ENCODE assay signal across 2 cellular contexts in the genomic region with DNA sequence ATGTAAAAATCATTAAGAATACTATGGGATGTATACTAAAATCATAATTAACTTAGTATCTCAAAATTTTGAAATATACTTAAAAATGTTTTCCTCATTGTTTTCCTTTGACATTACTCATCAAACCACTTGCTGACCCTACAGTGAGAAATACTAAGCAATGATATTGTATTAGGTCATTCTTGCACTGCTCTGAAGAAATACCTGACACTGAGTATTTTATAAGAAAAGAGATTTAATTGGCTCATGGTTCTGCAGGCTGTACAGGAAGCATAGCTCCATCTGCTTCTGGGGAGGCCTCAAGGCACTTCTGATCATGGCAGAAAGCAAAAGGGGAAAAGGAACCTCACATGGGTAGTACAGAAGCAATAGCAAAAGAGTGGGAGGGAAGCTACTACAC.
TF ChIP-seq lines count a peak whose summit lies in the region.

No MANE protein-coding gene starts in this region.

TF ChIP-seq in IMR-90, 13 proteins besides CTCF, POLR2A, EP300 and RAD21:
- TF ChIP-seq USF2 (IDR thresholded peaks at IDR 0.05; ENCODE audit: low read depth, low read length) (no peak), CEBPB (IDR thresholded peaks at IDR 0.05; ENCODE audit: low read depth, low read length) (peak; percentile 47; the same call in 1 of the 2 replicates), SMC3 (IDR thresholded peaks at IDR 0.05; ENCODE audit: low read depth, low read length) (no peak), RFX5 (IDR thresholded peaks at IDR 0.05; ENCODE audit: low read depth, low read length) (no peak)

TF ChIP-seq in HepG2, 621 proteins besides CTCF, POLR2A, EP300 and RAD21:
- TF ChIP-seq HMG20A (CRISPR knock-in tag; IDR thresholded peaks at IDR 0.05; ENCODE audit: borderline replicate concordance) (no peak), ZNF792 (CRISPR knock-in tag; IDR thresholded peaks at IDR 0.05) (no peak), IKZF4 (CRISPR knock-in tag; IDR thresholded peaks at IDR 0.05; ENCODE audit: borderline replicate concordance, low read depth, not compliant biosample characterization) (no peak), ELF1 (CRISPR knock-in tag; IDR thresholded peaks at IDR 0.05) (no peak), ZNF253 (CRISPR knock-in tag; IDR thresholded peaks at IDR 0.05; ENCODE audit: borderline replicate concordance) (no peak), ZNF275 (CRISPR knock-in tag; IDR thresholded peaks at IDR 0.05; ENCODE audit: borderline replicate concordance) (no peak), ZNF670 (CRISPR knock-in tag; IDR thresholded peaks at IDR 0.05; ENCODE audit: borderline replicate concordance) (no peak), MAFK (conservative IDR thresholded peaks at IDR 0.05 in 1 of 2, IDR thresholded peaks at IDR 0.05 in 1 of 2; ENCODE audit: low read length in 2 of 2) (no peak), ZFX (CRISPR knock-in tag; IDR thresholded peaks at IDR 0.05; ENCODE audit: low read depth) (no peak), REXO4 (CRISPR knock-in tag; IDR thresholded peaks at IDR 0.05; ENCODE audit: borderline replicate concordance) (no peak), ZNF790 (CRISPR knock-in tag; IDR thresholded peaks at IDR 0.05; ENCODE audit: borderline replicate concordance) (no peak), TEAD3 (CRISPR knock-in tag; optimal IDR thresholded peaks at IDR 0.05; ENCODE audit: borderline replicate concordance) (no peak), MIER2 (CRISPR knock-in tag; IDR thresholded peaks at IDR 0.05) (no peak), ONECUT2 (CRISPR knock-in tag; IDR thresholded peaks at IDR 0.05) (no peak), ZFP36L2 (CRISPR knock-in tag; IDR thresholded peaks at IDR 0.05) (no peak)
- TF ChIP-seq, protein P1, sequence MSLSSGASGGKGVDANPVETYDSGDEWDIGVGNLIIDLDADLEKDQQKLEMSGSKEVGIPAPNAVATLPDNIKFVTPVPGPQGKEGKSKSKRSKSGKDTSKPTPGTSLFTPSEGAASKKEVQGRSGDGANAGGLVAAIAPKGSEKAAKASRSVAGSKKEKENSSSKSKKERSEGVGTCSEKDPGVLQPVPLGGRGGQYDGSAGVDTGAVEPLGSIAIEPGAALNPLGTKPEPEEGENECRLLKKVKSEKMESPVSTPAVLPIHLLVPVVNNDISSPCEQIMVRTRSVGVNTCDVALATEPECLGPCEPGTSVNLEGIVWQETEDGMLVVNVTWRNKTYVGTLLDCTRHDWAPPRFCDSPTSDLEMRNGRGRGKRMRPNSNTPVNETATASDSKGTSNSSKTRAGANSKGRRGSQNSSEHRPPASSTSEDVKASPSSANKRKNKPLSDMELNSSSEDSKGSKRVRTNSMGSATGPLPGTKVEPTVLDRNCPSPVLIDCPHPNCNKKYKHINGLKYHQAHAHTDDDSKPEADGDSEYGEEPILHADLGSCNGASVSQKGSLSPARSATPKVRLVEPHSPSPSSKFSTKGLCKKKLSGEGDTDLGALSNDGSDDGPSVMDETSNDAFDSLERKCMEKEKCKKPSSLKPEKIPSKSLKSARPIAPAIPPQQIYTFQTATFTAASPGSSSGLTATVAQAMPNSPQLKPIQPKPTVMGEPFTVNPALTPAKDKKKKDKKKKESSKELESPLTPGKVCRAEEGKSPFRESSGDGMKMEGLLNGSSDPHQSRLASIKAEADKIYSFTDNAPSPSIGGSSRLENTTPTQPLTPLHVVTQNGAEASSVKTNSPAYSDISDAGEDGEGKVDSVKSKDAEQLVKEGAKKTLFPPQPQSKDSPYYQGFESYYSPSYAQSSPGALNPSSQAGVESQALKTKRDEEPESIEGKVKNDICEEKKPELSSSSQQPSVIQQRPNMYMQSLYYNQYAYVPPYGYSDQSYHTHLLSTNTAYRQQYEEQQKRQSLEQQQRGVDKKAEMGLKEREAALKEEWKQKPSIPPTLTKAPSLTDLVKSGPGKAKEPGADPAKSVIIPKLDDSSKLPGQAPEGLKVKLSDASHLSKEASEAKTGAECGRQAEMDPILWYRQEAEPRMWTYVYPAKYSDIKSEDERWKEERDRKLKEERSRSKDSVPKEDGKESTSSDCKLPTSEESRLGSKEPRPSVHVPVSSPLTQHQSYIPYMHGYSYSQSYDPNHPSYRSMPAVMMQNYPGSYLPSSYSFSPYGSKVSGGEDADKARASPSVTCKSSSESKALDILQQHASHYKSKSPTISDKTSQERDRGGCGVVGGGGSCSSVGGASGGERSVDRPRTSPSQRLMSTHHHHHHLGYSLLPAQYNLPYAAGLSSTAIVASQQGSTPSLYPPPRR (CRISPR knock-in tag; IDR thresholded peaks at IDR 0.05; ENCODE audit: borderline replicate concordance): no peak
